In the genomic region with DNA sequence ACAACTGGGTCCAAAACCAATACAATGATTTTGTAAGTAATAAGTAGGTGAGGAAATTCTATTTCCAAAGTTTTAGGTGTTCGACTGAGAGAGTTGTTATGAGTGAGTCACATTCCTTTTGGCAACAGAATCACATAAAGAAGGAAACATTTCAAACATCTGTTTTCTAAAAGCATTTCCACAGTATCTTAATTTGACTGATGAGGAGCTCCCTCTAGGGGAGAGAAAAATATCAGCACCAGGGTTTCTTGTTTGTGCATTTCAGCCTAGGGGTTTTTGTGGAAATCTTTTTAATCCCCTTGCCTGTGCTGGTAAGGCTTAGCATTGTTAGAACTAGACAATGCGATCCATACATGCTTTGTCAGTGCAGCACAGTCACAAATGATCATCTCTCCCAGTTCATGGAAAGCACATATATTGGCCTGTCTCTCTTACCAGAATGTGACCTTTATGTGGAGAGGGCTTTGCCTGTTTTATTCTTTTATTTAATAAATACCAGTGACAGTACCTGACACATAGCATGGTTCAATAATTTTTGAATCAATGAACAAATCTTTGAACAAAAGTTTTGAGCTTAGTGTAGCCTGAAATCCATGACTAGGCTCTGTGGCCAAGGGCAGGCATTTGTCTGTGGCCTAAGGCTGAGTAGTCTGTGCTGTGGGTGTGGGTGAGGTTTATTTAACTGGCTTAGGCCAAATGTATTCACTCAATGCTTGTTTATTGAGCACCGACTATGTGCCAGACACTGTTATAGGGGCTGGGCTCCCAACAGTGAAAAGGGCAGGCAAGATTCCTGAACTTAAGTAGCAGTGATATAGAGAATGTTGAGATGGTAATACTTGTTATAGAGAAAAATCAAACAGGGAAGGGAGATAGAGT, we compare ENCODE assay signal across 8 cellular contexts. TPM values are rescaled to one million over a fixed set of nuclear protein-coding genes. Genes with fewer than 3 reads are reported as not detected.
DNase-seq lines count a peak whose midpoint lies in the region; ATAC-seq and TF ChIP-seq lines count a peak whose summit lies in the region.

No MANE protein-coding gene starts in this region.

- intact Hi-C loops in activated naive CD4-positive, alpha-beta T cell treated with anti-CD3 and anti-CD28 coated beads for 36 hours (cut with micrococcal nuclease): loop anchor here (1.0 to 5.0 kb wide), 5 partner anchors 78 to 411 kb away; no protein-coding TSS in a partner anchor
- intact Hi-C loops in esophagus muscularis mucosa (cut with DNase I): loop anchor here (5.0 to 10.0 kb wide), 2 partner anchors 85 to 298 kb away; a partner anchor contains a TSS

- H2AFZ ChIP-seq in neural cell (ENCODE audit: low read depth, low read length): no peak overlapping the region

- no peaks in the 10 kb centered on the region for H3F3A ChIP-seq in neural cell (ENCODE audit: insufficient read depth, low read length, poor library complexity, severe bottlenecking)

- TF ChIP-seq EP300 in esophagus muscularis mucosa (IDR thresholded peaks at IDR 0.05) (no peak), neural cell (conservative IDR thresholded peaks at IDR 0.05; ENCODE audit: poor library complexity, severe bottlenecking) (no peak)

- H4K20me1 ChIP-seq in neural cell (ENCODE audit: insufficient read depth): no peaks in the 10 kb centered on the region

- no peak for ATAC-seq in GM18858 (IDR thresholded peaks at IDR 0.05; ENCODE audit: unreplicated experiment)

- H3K9me3 ChIP-seq in esophagus muscularis mucosa (no peaks in the 10 kb centered on the region), neural cell (ENCODE audit: low read length) (no peaks in the 10 kb centered on the region)

- H3K4me3 ChIP-seq in esophagus muscularis mucosa: no peak overlapping the region
- no peak overlapping the region for H3K4me3 ChIP-seq in neural cell (ENCODE audit: low read length)

- H3K27ac Mint-ChIP-seq in activated naive CD4-positive, alpha-beta T cell treated with anti-CD3 and anti-CD28 coated beads for 36 hours: no peak overlapping the region

- no peak overlapping the region for H3K4me2 ChIP-seq in neural cell (ENCODE audit: low read length)

- H3K27me3 ChIP-seq in esophagus muscularis mucosa (peaks cover 0 to 26% (median 0%) of the 10 kb centered on the region in 4 donors), neural cell (ENCODE audit: insufficient read depth, low read depth, low read length) (no peaks in the 10 kb centered on the region)

- H3K27ac ChIP-seq in esophagus muscularis mucosa (replicated peaks in 1 of 4): no peak overlapping the region
- H3K27ac ChIP-seq in neural cell (ENCODE audit: low read length): no peak overlapping the region

- peak; percentile 35 for DNase-seq in activated naive CD4-positive, alpha-beta T cell treated with anti-CD3 and anti-CD28 coated beads for 36 hours
- DNase-seq in activated naive CD4-positive, alpha-beta T cell treated with Interleukin-2 at 50 U/mL for 16 hours: no peak
- DNase-seq in Kasumi-1 (lab: John Stamatoyannopoulos, UW) (peak; percentile 67 to 85), SKM-1 (lab: John Stamatoyannopoulos, UW; ENCODE audit: unreplicated experiment) (peak; percentile 19), esophagus muscularis mucosa (ENCODE audit: extremely low spot score) (peak; percentile 68)
- no peak for DNase-seq in activated effector memory CD4-positive, alpha-beta T cell treated with anti-CD3 and anti-CD28 coated beads, Interleukin-2, amount 50 U/mL, for 16 hours

- TF ChIP-seq RAD21 in neural cell (conservative IDR thresholded peaks at IDR 0.05): peak; percentile 76

- no peaks in the 10 kb centered on the region for H3K36me3 Mint-ChIP-seq in activated naive CD4-positive, alpha-beta T cell treated with anti-CD3 and anti-CD28 coated beads for 36 hours (ENCODE audit: low read depth)

- TF ChIP-seq CTCF in esophagus muscularis mucosa (IDR thresholded peaks at IDR 0.05) (peak; percentile 67 to 79 (median 79)), neural cell (IDR thresholded peaks at IDR 0.05; ENCODE audit: poor library complexity, severe bottlenecking) (peak; percentile 85)

- CTCF ChIA-PET in activated naive CD4-positive, alpha-beta T cell treated with anti-CD3 and anti-CD28 coated beads for 36 hours (lab: Charles Lee): interaction anchor here (0.5 to 3.7 kb wide), 13 partner anchors 11 to 317 kb away, joined by 3 to 22 read pairs (median 3); a partner anchor contains a TSS

- H3K36me3 ChIP-seq in esophagus muscularis mucosa (no peaks in the 10 kb centered on the region), neural cell (ENCODE audit: insufficient read depth, low read length) (no peaks in the 10 kb centered on the region)

- WGBS in esophagus muscularis mucosa: 11% methylated on average over 3 of the region's 3 CpGs

- no peak overlapping the region for H3K4me3 Mint-ChIP-seq in activated naive CD4-positive, alpha-beta T cell treated with anti-CD3 and anti-CD28 coated beads for 36 hours

- no peak for TF ChIP-seq POLR2A in esophagus muscularis mucosa (IDR thresholded peaks at IDR 0.05; ENCODE audit: low read depth)

- no peaks in the 10 kb centered on the region for H3K9me3 Mint-ChIP-seq in activated naive CD4-positive, alpha-beta T cell treated with anti-CD3 and anti-CD28 coated beads for 36 hours

- no peaks in the 10 kb centered on the region for H3K79me2 ChIP-seq in neural cell (replicated peaks; ENCODE audit: insufficient read depth, low read length)

- H3K9ac ChIP-seq in neural cell (ENCODE audit: low read length): no peak overlapping the region

- peaks cover 0 to 3% (median 0%) of the 10 kb centered on the region in 4 donors for H3K4me1 ChIP-seq in esophagus muscularis mucosa

- peaks cover 22% of the 10 kb centered on the region for H3K4me1 Mint-ChIP-seq in activated naive CD4-positive, alpha-beta T cell treated with anti-CD3 and anti-CD28 coated beads for 36 hours (ENCODE audit: low read depth)

- no peaks in the 10 kb centered on the region for H3K9me2 ChIP-seq in neural cell (ENCODE audit: insufficient read depth, low read length)

- peaks cover 5% of the 10 kb centered on the region for H3K27me3 Mint-ChIP-seq in activated naive CD4-positive, alpha-beta T cell treated with anti-CD3 and anti-CD28 coated beads for 36 hours (ENCODE audit: low read depth)

TF ChIP-seq in neural cell, 6 proteins besides CTCF, POLR2A, EP300 and RAD21:
- TF ChIP-seq MXI1 (conservative IDR thresholded peaks at IDR 0.05; ENCODE audit: poor library complexity, severe bottlenecking): no peak
- TF ChIP-seq SMC3 (conservative IDR thresholded peaks at IDR 0.05; ENCODE audit: poor library complexity): peak; percentile 69
TF ChIP-seq in neural cell: peak in this region for 1.

RNA-seq across cellular contexts. Expression of a gene that starts 21.1 kb away (rescaled TPM):
- total RNA-seq in activated naive CD4-positive, alpha-beta T cell treated with anti-CD3 and anti-CD28 coated beads for 36 hours: not detected
- not detected for total RNA-seq in esophagus muscularis mucosa
- not detected in 2 replicates for polyA plus RNA-seq in neural cell
- not detected in 2 replicates for polyA minus RNA-seq in neural cell

Comparison
In these comparisons a context has a peak if more than half of its experiments do, and no peak if none do; other contexts are left out.
1. DNase-seq: peak in activated naive CD4-positive, alpha-beta T cell treated with anti-CD3 and anti-CD28 coated beads for 36 hours (single experiment), Kasumi-1 (2 of 2), SKM-1 (single experiment) and esophagus muscularis mucosa (single experiment); none in activated naive CD4-positive, alpha-beta T cell treated with Interleukin-2 at 50 U/mL for 16 hours (single experiment) and activated effector memory CD4-positive, alpha-beta T cell treated with anti-CD3 and anti-CD28 coated beads, Interleukin-2, amount 50 U/mL, for 16 hours (single experiment).